ENCODE assay signal across 8 cellular contexts in genomic region chr6:136550330-136551071, GRCh38. TPM values are rescaled to one million over a fixed set of nuclear protein-coding genes. Genes with fewer than 3 reads are reported as not detected.
DNase-seq lines count a peak whose midpoint lies in the region; ATAC-seq and TF ChIP-seq lines count a peak whose summit lies in the region.

Gene MAP7 (minus strand): TSS chr6:136550422. CDS start chr6:136550408, 14 bp downstream.

- H3K27ac Mint-ChIP-seq in activated CD8-positive, alpha-beta T cell treated with anti-CD3 and anti-CD28 coated beads, Interleukin-2, amount 10 ng/mL, durations not matched to agents 7 days and 5 days: no peak within 1 kb of the TSS
- H3K27ac Mint-ChIP-seq in effector memory CD8-positive, alpha-beta T cell: no peak within 1 kb of the TSS
- H3K27ac Mint-ChIP-seq in mesothelial cell of epicardium: peak within 1 kb of the TSS; percentile 32

- peaks cover 6% of the 10 kb centered on the region for H3K4me1 Mint-ChIP-seq in activated CD8-positive, alpha-beta T cell treated with anti-CD3 and anti-CD28 coated beads, Interleukin-2, amount 10 ng/mL, durations not matched to agents 7 days and 5 days (ENCODE audit: low read depth)
- peaks cover 4 to 5% of the 10 kb centered on the region in 2 donors for H3K4me1 Mint-ChIP-seq in effector memory CD8-positive, alpha-beta T cell (ENCODE audit: low read depth in 2 of 2)
- peaks cover 11% of the 10 kb centered on the region for H3K4me1 Mint-ChIP-seq in mesothelial cell of epicardium

- POLR2A ChIA-PET in activated CD8-positive, alpha-beta T cell treated with anti-CD3 and anti-CD28 coated beads, Interleukin-2, amount 10 ng/mL, durations not matched to agents 7 days and 5 days (lab: Charles Lee): no interaction called here

- H3K4me3 Mint-ChIP-seq in activated CD8-positive, alpha-beta T cell treated with anti-CD3 and anti-CD28 coated beads, Interleukin-2, amount 10 ng/mL, durations not matched to agents 7 days and 5 days: peak within 1 kb of the TSS; percentile 42
- peak within 1 kb of the TSS; percentile 66 to 70 for H3K4me3 Mint-ChIP-seq in effector memory CD8-positive, alpha-beta T cell
- H3K4me3 Mint-ChIP-seq in mesothelial cell of epicardium: peak within 1 kb of the TSS; percentile 68

- peak; percentile 98 for TF ChIP-seq CTCF in mesothelial cell of epicardium (IDR thresholded peaks at IDR 0.05; ENCODE audit: unreplicated experiment)

- H3K27me3 Mint-ChIP-seq in activated CD8-positive, alpha-beta T cell treated with anti-CD3 and anti-CD28 coated beads, Interleukin-2, amount 10 ng/mL, durations not matched to agents 7 days and 5 days (ENCODE audit: low read depth): peaks cover 49% of the 10 kb centered on the region
- peaks cover 32 to 37% of the 10 kb centered on the region in 2 donors for H3K27me3 Mint-ChIP-seq in effector memory CD8-positive, alpha-beta T cell
- peaks cover 39% of the 10 kb centered on the region for H3K27me3 Mint-ChIP-seq in mesothelial cell of epicardium (ENCODE audit: low read depth)

- peak; percentile 82 for ATAC-seq in HG02981 (IDR thresholded peaks at IDR 0.05; ENCODE audit: unreplicated experiment)
- ATAC-seq in activated CD8-positive, alpha-beta T cell treated with anti-CD3 and anti-CD28 coated beads, Interleukin-2, amount 10 ng/mL, durations not matched to agents 7 days and 5 days: peak; percentile 90
- peak; percentile 90 for ATAC-seq in effector memory CD8-positive, alpha-beta T cell (replicated peaks)

- CTCF ChIA-PET in activated CD8-positive, alpha-beta T cell treated with anti-CD3 and anti-CD28 coated beads, Interleukin-2, amount 10 ng/mL, durations not matched to agents 7 days and 5 days (lab: Charles Lee): interaction anchor here (0.6 to 2.6 kb wide), 12 partner anchors 8 to 1495 kb away, joined by 3 to 17 read pairs (median 4); no protein-coding TSS in a partner anchor

- no peaks in the 10 kb centered on the region for H3K9me3 Mint-ChIP-seq in activated CD8-positive, alpha-beta T cell treated with anti-CD3 and anti-CD28 coated beads, Interleukin-2, amount 10 ng/mL, durations not matched to agents 7 days and 5 days (ENCODE audit: insufficient read depth)
- no peaks in the 10 kb centered on the region for H3K9me3 Mint-ChIP-seq in effector memory CD8-positive, alpha-beta T cell
- H3K9me3 Mint-ChIP-seq in mesothelial cell of epicardium: no peaks in the 10 kb centered on the region

- H3K36me3 Mint-ChIP-seq in activated CD8-positive, alpha-beta T cell treated with anti-CD3 and anti-CD28 coated beads, Interleukin-2, amount 10 ng/mL, durations not matched to agents 7 days and 5 days (ENCODE audit: low read depth): peaks cover 6% of the 10 kb centered on the region
- peaks cover 7% of the 10 kb centered on the region for H3K36me3 Mint-ChIP-seq in effector memory CD8-positive, alpha-beta T cell (ENCODE audit: insufficient read depth)
- no peaks in the 10 kb centered on the region for H3K36me3 Mint-ChIP-seq in mesothelial cell of epicardium

- peak; percentile 58 for DNase-seq in NCI-H82 (lab: John Stamatoyannopoulos, UW)
- no peak for DNase-seq in NCI-H82 treated with DMSO at 0.1 percent for 48 hours (lab: John Stamatoyannopoulos, UW; ENCODE audit: unreplicated experiment)
- DNase-seq in NCI-H460 (ENCODE audit: extremely low read depth, low read depth): peak; percentile 56
- peak; percentile 56 for DNase-seq in activated CD8-positive, alpha-beta T cell treated with anti-CD3 and anti-CD28 coated beads, Interleukin-2, amount 10 ng/mL, durations not matched to agents 7 days and 5 days
- peak; percentile 50 to 55 (median 51) for DNase-seq in effector memory CD8-positive, alpha-beta T cell
- DNase-seq in mesothelial cell of epicardium (ENCODE audit: low spot score in 2 of 2, unreplicated experiment in 2 of 2): peak; percentile 73 to 84
- DNase-seq in stimulated activated CD8-positive, alpha-beta memory T cell treated with anti-CD3 and anti-CD28 coated beads, Interleukin-2, amount 100 ng/mL, for 48 hours (ENCODE audit: low read depth in 2 of 2): peak; percentile 34 to 51

RNA-seq across cellular contexts. Expression of gene MAP7, which starts in this region (rescaled TPM):
- total RNA-seq in NCI-H460 (2014; rRNA removed; shearing (Covaris generic)): 57.8 and 60.7 TPM in 2 replicates
- polyA plus RNA-seq in NCI-H460 (2014; cell fraction: nucleus; rRNA removed): 39.9 and 41.6 TPM in 2 replicates
- under 1 TPM; 0.31 to 0.45 TPM for total RNA-seq in activated CD8-positive, alpha-beta T cell treated with anti-CD3 and anti-CD28 coated beads, Interleukin-2, amount 10 ng/mL, durations not matched to agents 7 days and 5 days
- total RNA-seq in mesothelial cell of epicardium: 15.1 to 15.5 TPM (median 15.5 TPM) in 3 replicates

Comparison
In these comparisons a context has a peak if more than half of its experiments do, and no peak if none do; other contexts are left out.
1. RNA of gene MAP7 (total RNA-seq): 57.8 to 60.7 TPM in NCI-H460 and 15.1 to 15.5 TPM in mesothelial cell of epicardium; 0.31 to 0.45 TPM in activated CD8-positive, alpha-beta T cell treated with anti-CD3 and anti-CD28 coated beads, Interleukin-2, amount 10 ng/mL, durations not matched to agents 7 days and 5 days; every median in the first group is over 10 times any median in the second.
2. Peak in DNase-seq and ATAC-seq in activated CD8-positive, alpha-beta T cell treated with anti-CD3 and anti-CD28 coated beads, Interleukin-2, amount 10 ng/mL, durations not matched to agents 7 days and 5 days; RNA of the gene not detected or under 1 TPM.
3. Peak in every context shown above with its lines, with median percentiles within 50 percentile points of each other: ATAC-seq and H3K4me3 Mint-ChIP-seq.